Comparison of ENCODE assay signal across 30 cellular contexts in the genomic region with DNA sequence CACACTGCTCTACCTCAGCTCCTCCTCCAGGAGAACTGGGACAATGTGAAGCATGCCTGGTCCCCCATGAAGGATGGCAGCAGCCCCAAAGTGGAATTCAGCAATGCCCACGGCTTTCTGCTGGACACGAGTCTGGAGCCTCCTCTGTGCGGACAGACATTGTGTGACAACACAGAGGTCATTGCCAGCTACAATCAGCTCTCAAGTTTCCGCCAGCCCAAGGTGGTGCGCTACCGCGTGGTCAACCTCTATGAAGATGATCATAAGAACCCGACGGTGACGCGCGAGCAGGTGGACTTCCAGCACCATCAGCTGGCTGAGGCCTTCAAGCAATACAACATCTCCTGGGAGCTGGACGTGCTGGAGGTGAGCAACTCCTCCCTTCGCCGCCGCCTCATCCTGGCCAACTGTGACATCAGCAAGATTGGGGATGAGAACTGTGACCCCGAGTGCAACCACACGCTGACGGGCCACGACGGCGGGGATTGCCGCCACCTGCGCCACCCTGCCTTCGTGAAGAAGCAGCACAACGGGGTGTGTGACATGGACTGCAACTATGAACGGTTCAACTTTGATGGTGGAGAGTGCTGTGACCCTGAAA. TPM values are rescaled to one million over a fixed set of nuclear protein-coding genes. Genes with fewer than 3 reads are reported as not detected.
"Had no signal": no experiment of that assay in that cellular context is flagged by ENCODE, and none has a peak within 500 bp of the region (broad histone marks: within the 10 kb centered on the region; RNA-seq: fewer than 3 reads in every experiment).

No MANE protein-coding gene starts in this region.

- H3K4me3 ChIP-seq: esophagus squamous epithelium, gastroesophageal sphincter, heart right ventricle had no signal

- H3K27ac ChIP-seq: brain microvascular endothelial cell, epithelial cell of prostate, esophagus squamous epithelium, gastroesophageal sphincter, heart right ventricle, WERI-Rb-1 had no signal

- DNase-seq: activated B cell treated with CpG ODN at 0.5 μM for 24 hours; activated CD4-positive, alpha-beta T cell treated with anti-CD3 and anti-CD28 coated beads for 48 hours; activated CD4-positive, alpha-beta T cell treated with anti-CD3 and anti-CD28 coated beads, Interleukin-2, amount 50 U/mL, for 1 hour; activated CD4-positive, alpha-beta T cell treated with anti-CD3 and anti-CD28 coated beads, Interleukin-2, amount 50 U/mL, for 48 hours; activated CD8-positive, alpha-beta memory T cell treated with anti-CD3 and anti-CD28 coated beads for 24 hours; activated CD8-positive, alpha-beta T cell treated with anti-CD3 and anti-CD28 coated beads for 36 hours; activated effector memory CD4-positive, alpha-beta T cell treated with Interleukin-2 at 50 U/mL for 16 hours; activated gamma-delta T cell treated with Interleukin-2 at 50 U/mL for 16 hours; activated naive CD4-positive, alpha-beta T cell treated with anti-CD3 and anti-CD28 coated beads, Interleukin-2, amount 50 U/mL, for 16 hours; activated naive CD4-positive, alpha-beta T cell treated with Interleukin-2 at 50 U/mL for 16 hours; activated T-cell treated with anti-CD3 and anti-CD28 coated beads, Interleukin-2, amount 50 U/mL, for 4 hours; amniotic stem cell; anterior cingulate cortex; brain microvascular endothelial cell; caudate nucleus; cortex of kidney; dermis blood vessel endothelial cell; effector CD8-positive, alpha-beta T cell; esophagus squamous epithelium; foreskin melanocyte; heart right ventricle; T-helper 17 cell; T1000; WERI-Rb-1 had no signal

- H3K27ac Mint-ChIP-seq: activated B cell treated with CpG ODN at 0.5 μM for 24 hours; activated CD8-positive, alpha-beta T cell treated with anti-CD3 and anti-CD28 coated beads for 36 hours; activated naive CD8-positive, alpha-beta T cell; activated T-helper 17 cell treated with anti-CD3 and anti-CD28 coated beads, Interleukin-2, amount 50 U/mL, for 72 hours; T-helper 17 cell; T-helper 2 cell treated with Interferon-gamma antibody and Interleukin-4, amounts not matched to agents 5 μg/mL and 100 μg/mL, for 36 hours had no signal

- H3K4me3 Mint-ChIP-seq: activated B cell treated with CpG ODN at 0.5 μM for 24 hours; activated CD8-positive, alpha-beta T cell treated with anti-CD3 and anti-CD28 coated beads for 36 hours; activated naive CD8-positive, alpha-beta T cell; activated T-cell treated with anti-CD3 and anti-CD28 coated beads, Interleukin-2, amount 50 U/mL, for 4 hours; activated T-helper 17 cell treated with anti-CD3 and anti-CD28 coated beads, Interleukin-2, amount 50 U/mL, for 72 hours; T-helper 17 cell; T-helper 2 cell treated with Interferon-gamma antibody and Interleukin-4, amounts not matched to agents 5 μg/mL and 100 μg/mL, for 36 hours had no signal

- H3K9me3 Mint-ChIP-seq: activated B cell treated with CpG ODN at 0.5 μM for 24 hours; activated CD8-positive, alpha-beta T cell treated with anti-CD3 and anti-CD28 coated beads for 36 hours; activated T-cell treated with anti-CD3 and anti-CD28 coated beads, Interleukin-2, amount 50 U/mL, for 4 hours; T-helper 2 cell treated with Interferon-gamma antibody and Interleukin-4, amounts not matched to agents 5 μg/mL and 100 μg/mL, for 36 hours had no signal

- H3K27me3 ChIP-seq: brain microvascular endothelial cell, esophagus squamous epithelium, heart right ventricle had no signal

- ATAC-seq: activated CD4-positive, CD25-positive, alpha-beta regulatory T cell treated with anti-CD3 and anti-CD28 coated beads, Interleukin-2, amount 50 U/mL, for 24 hours; activated CD8-positive, alpha-beta T cell treated with anti-CD3 and anti-CD28 coated beads for 36 hours; activated T-cell treated with anti-CD3 and anti-CD28 coated beads, Interleukin-2, amount 50 U/mL, for 4 hours; activated T-helper 17 cell treated with anti-CD3 and anti-CD28 coated beads, Interleukin-2, amount 50 U/mL, for 72 hours; gastroesophageal sphincter; heart right ventricle; T-helper 17 cell had no signal

- H3K4me1 ChIP-seq: gastroesophageal sphincter, heart right ventricle had no signal

- H3K36me3 Mint-ChIP-seq: activated naive CD8-positive, alpha-beta T cell had no signal

- H3K9me3 ChIP-seq: esophagus squamous epithelium, gastroesophageal sphincter, heart right ventricle had no signal

- H3K4me1 Mint-ChIP-seq: activated B cell treated with CpG ODN at 0.5 μM for 24 hours; activated T-helper 17 cell treated with anti-CD3 and anti-CD28 coated beads, Interleukin-2, amount 50 U/mL, for 72 hours; T-helper 17 cell had no signal

- H3K36me3 ChIP-seq: gastroesophageal sphincter, WERI-Rb-1 had no signal

- H3K27me3 Mint-ChIP-seq: activated CD8-positive, alpha-beta T cell treated with anti-CD3 and anti-CD28 coated beads for 36 hours; activated T-helper 17 cell treated with anti-CD3 and anti-CD28 coated beads, Interleukin-2, amount 50 U/mL, for 72 hours; T-helper 17 cell had no signal

RNA-seq across cellular contexts. Expression of a gene that starts 34.1 kb away (rescaled TPM):
- total RNA-seq: activated B cell treated with CpG ODN at 0.5 μM for 24 hours; activated CD8-positive, alpha-beta T cell treated with anti-CD3 and anti-CD28 coated beads for 36 hours had no signal
